Comparison of ENCODE assay signal across 8 cellular contexts in the genomic region with DNA sequence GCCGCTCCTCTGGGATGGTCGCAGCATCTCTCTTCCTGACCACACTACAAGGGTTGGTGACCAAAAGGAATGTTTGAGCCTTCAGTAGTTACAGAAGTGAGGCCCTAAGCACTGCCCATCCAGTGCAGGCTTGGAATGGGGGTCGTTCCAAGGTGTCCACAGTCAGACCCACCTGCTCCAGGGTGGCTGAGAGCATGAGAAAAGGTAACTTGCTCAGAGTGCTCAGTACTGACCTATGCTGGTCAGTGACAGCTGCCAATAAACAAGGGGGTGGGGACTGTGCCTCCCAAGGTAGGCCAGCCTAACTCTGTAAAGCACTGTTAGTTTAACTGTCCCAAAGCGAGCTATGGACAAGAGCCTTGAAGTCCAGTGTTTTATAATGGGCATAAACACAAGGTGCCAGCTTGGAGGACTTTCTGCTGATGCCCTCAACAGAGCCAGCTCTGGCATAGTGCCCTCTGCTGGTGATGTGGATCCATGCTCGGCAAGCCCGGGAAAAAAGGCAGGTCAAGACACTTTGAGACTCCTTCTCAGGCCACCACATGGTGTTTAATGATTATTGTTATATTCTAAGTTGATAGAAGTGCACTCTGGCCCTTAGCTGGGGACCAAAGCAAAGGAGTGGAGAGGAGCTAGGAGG.
DNase-seq lines count a peak whose midpoint lies in the region; TF ChIP-seq lines count a peak whose summit lies in the region.

No MANE protein-coding gene starts in this region.

- TF ChIP-seq CTCF in HEK293 (tag by site-specific recombination; IDR thresholded peaks at IDR 0.05) = peak; percentile 83
- peak; percentile 69 for TF ChIP-seq CTCF in colonic mucosa (IDR thresholded peaks at IDR 0.05)
- peak; percentile 67 for TF ChIP-seq CTCF in liver (IDR thresholded peaks at IDR 0.05; ENCODE audit: low read depth, low read length, missing input control)

- H3K36me3 ChIP-seq in HEK293 (ENCODE audit: control insufficient read depth in 2 of 2, insufficient read depth in 1 of 2, low read length in 2 of 2) (no peaks in the 10 kb centered on the region), colonic mucosa (no peaks in the 10 kb centered on the region), liver (ENCODE audit: control insufficient read depth in 4 of 4, insufficient read depth in 3 of 4, low read depth in 1 of 4, low read length in 3 of 4) (no peaks in the 10 kb centered on the region)

- H3K4me1 ChIP-seq in HEK293 (ENCODE audit: control insufficient read depth, insufficient read depth, low read length) (no peaks in the 10 kb centered on the region), colonic mucosa (no peaks in the 10 kb centered on the region), liver (ENCODE audit: control insufficient read depth in 4 of 4, insufficient read depth in 4 of 4, low read length in 3 of 4) (no peaks in the 10 kb centered on the region)

- H3K9me3 ChIP-seq in HEK293 (ENCODE audit: control insufficient read depth, insufficient read depth, low read depth, low read length) = no peaks in the 10 kb centered on the region
- H3K9me3 ChIP-seq in colonic mucosa = no peaks in the 10 kb centered on the region
- H3K9me3 ChIP-seq in liver (ENCODE audit: control insufficient read depth in 4 of 4, low read length in 3 of 4) = no peaks in the 10 kb centered on the region

- H3K27ac ChIP-seq in HEK293 (ENCODE audit: extremely low read depth, low read depth, low read length) (no peak overlapping the region), colonic mucosa (no peak overlapping the region), liver (ENCODE audit: low read depth in 1 of 2, low read length in 2 of 2) (no peak overlapping the region)

- intact Hi-C loops in colonic mucosa (cut with DNase I) = loop anchor here (5.0 to 10.0 kb wide), 3 partner anchors 73 to 334 kb away; a partner anchor contains a TSS

- CTCF ChIA-PET in HEK293 (lab: Yijun Ruan, JAX) = interaction anchor here (0.5 to 10.3 kb wide), 109 partner anchors 11 to 735 kb away, joined by 3 to 273 read pairs (median 5); a partner anchor contains a TSS

- H3K4me3 ChIP-seq in HEK293 (ENCODE audit: low read depth, low read length) (no peak overlapping the region), colonic mucosa (no peak overlapping the region), liver (ENCODE audit: low read depth in 1 of 3, low read length in 3 of 3) (no peak overlapping the region)

- WGBS in liver = 43% methylated on average over 6 of the region's 6 CpGs

- POLR2A ChIA-PET in HEK293 (lab: Yijun Ruan, JAX) = interaction anchor here (1.0 kb wide), 1 partner anchor 227 kb away, joined by 4 read pairs; no protein-coding TSS in a partner anchor

- no peaks in the 10 kb centered on the region for H3K27me3 ChIP-seq in colonic mucosa
- no peaks in the 10 kb centered on the region for H3K27me3 ChIP-seq in liver (ENCODE audit: control insufficient read depth in 4 of 4, insufficient read depth in 4 of 4, low read length in 3 of 4)

- H3K9ac ChIP-seq in colonic mucosa (ENCODE audit: low read depth in 2 of 2, low read length in 2 of 2) (no peak overlapping the region), liver (ENCODE audit: low read depth in 1 of 2, low read length in 2 of 2) (no peak overlapping the region)

- peak; percentile 83 to 94 for TF ChIP-seq RAD21 in liver (IDR thresholded peaks at IDR 0.05)

- DNase-seq in NCI-H2171 treated with DMSO at 0.1 percent for 48 hours (lab: John Stamatoyannopoulos, UW) (peak; percentile 7), NCI-H2171 (lab: John Stamatoyannopoulos, UW) (no peak), NCI-H2029 (lab: John Stamatoyannopoulos, UW) (peak; percentile 17), colonic mucosa (peak; percentile 73)
- peak; percentile 30 to 35 for DNase-seq in activated CD4-positive, alpha-beta T cell treated with anti-CD3 and anti-CD28 coated beads for 24 hours (ENCODE audit: low read depth in 2 of 2)
- DNase-seq in stimulated activated CD8-positive, alpha-beta memory T cell treated with anti-CD3 and anti-CD28 coated beads, Interleukin-15, amount 100 ng/mL, for 1 hour (ENCODE audit: low read depth) = peak; percentile 20

TF ChIP-seq in HEK293, 187 proteins besides CTCF, POLR2A, EP300 and RAD21 (continues in another document):
- TF ChIP-seq ZFP37 (tag by site-specific recombination; IDR thresholded peaks at IDR 0.05) (peak; percentile 27; the same call in 1 of the 2 replicates), ZNF660 (tag by site-specific recombination; IDR thresholded peaks at IDR 0.05) (peak; percentile 44; the same call in 1 of the 2 replicates), ZBTB17 (tag by site-specific recombination; IDR thresholded peaks at IDR 0.05) (peak; percentile 49; the same call in 1 of the 2 replicates), ZNF426 (tag by site-specific recombination; IDR thresholded peaks at IDR 0.05) (no peak), KLF9 (tag by site-specific recombination; IDR thresholded peaks at IDR 0.05; ENCODE audit: low read depth) (no peak), ZNF221 (tag by site-specific recombination; IDR thresholded peaks at IDR 0.05; ENCODE audit: borderline replicate concordance) (no peak), ZNF341 (tag by site-specific recombination; IDR thresholded peaks at IDR 0.05; ENCODE audit: low read depth) (no peak)
- TF ChIP-seq, protein P1, sequence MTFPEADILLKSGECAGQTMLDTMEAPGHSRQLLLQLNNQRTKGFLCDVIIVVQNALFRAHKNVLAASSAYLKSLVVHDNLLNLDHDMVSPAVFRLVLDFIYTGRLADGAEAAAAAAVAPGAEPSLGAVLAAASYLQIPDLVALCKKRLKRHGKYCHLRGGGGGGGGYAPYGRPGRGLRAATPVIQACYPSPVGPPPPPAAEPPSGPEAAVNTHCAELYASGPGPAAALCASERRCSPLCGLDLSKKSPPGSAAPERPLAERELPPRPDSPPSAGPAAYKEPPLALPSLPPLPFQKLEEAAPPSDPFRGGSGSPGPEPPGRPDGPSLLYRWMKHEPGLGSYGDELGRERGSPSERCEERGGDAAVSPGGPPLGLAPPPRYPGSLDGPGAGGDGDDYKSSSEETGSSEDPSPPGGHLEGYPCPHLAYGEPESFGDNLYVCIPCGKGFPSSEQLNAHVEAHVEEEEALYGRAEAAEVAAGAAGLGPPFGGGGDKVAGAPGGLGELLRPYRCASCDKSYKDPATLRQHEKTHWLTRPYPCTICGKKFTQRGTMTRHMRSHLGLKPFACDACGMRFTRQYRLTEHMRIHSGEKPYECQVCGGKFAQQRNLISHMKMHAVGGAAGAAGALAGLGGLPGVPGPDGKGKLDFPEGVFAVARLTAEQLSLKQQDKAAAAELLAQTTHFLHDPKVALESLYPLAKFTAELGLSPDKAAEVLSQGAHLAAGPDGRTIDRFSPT (tag by site-specific recombination; IDR thresholded peaks at IDR 0.05) = 0 out of 2 replicates have a peak, but pooled peaks have one; percentile 23

TF ChIP-seq in liver, 16 proteins besides CTCF, POLR2A, EP300 and RAD21 (continues in another document):
- TF ChIP-seq FOXA2 (IDR thresholded peaks at IDR 0.05) (no peak), TAF1 (conservative IDR thresholded peaks at IDR 0.05) (no peak), JUND (IDR thresholded peaks at IDR 0.05) (no peak), FOXA1 (IDR thresholded peaks at IDR 0.05) (no peak), GABPA (IDR thresholded peaks at IDR 0.05 in 1 of 2, conservative IDR thresholded peaks at IDR 0.05 in 1 of 2) (no peak)
- TF ChIP-seq, protein P2, sequence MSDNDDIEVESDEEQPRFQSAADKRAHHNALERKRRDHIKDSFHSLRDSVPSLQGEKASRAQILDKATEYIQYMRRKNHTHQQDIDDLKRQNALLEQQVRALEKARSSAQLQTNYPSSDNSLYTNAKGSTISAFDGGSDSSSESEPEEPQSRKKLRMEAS (IDR thresholded peaks at IDR 0.05) = no peak
- TF ChIP-seq, protein P3, sequence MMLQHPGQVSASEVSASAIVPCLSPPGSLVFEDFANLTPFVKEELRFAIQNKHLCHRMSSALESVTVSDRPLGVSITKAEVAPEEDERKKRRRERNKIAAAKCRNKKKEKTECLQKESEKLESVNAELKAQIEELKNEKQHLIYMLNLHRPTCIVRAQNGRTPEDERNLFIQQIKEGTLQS (IDR thresholded peaks at IDR 0.05) = no peak
- TF ChIP-seq, protein P4, sequence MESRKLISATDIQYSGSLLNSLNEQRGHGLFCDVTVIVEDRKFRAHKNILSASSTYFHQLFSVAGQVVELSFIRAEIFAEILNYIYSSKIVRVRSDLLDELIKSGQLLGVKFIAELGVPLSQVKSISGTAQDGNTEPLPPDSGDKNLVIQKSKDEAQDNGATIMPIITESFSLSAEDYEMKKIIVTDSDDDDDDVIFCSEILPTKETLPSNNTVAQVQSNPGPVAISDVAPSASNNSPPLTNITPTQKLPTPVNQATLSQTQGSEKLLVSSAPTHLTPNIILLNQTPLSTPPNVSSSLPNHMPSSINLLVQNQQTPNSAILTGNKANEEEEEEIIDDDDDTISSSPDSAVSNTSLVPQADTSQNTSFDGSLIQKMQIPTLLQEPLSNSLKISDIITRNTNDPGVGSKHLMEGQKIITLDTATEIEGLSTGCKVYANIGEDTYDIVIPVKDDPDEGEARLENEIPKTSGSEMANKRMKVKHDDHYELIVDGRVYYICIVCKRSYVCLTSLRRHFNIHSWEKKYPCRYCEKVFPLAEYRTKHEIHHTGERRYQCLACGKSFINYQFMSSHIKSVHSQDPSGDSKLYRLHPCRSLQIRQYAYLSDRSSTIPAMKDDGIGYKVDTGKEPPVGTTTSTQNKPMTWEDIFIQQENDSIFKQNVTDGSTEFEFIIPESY (IDR thresholded peaks at IDR 0.05) = no peak
